ENCODE assay signal across 9 cellular contexts in the genomic region with DNA sequence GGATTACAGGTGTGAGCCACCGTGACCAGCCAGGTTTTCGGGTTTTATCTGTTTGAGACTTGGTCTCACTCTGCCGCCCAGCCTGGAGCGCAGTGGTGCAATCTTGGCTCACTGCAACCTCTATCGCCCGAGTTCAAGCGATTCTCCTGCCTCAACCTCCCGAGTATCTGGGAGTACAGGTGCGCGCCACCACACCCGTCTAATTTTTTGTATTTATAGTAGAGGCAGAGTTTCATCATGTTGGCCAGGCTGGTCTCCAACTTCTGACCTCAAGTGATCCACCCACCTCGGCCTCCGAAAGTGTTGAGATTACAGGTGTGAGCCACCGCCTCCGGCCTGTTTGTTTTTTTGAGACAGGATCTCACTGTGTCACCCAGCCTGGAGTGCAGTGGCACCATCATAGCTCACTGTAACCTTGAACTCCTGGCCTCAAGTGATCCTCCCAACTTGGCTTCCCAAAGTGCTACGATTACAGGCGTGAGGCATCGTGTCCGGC. TPM values are rescaled to one million over a fixed set of nuclear protein-coding genes. Genes with fewer than 3 reads are reported as not detected.
DNase-seq lines count a peak whose midpoint lies in the region; ATAC-seq, FAIRE-seq and TF ChIP-seq lines count a peak whose summit lies in the region.
"Not testable (repeated sequence)": the region's sequence is repeated elsewhere in the genome, so short reads cannot be mapped to it uniquely, and the experiment has no call there.
"Had no signal": no experiment of that assay in that cellular context is flagged by ENCODE, and none has a peak within 500 bp of the region (broad histone marks: within the 10 kb centered on the region; RNA-seq: fewer than 3 reads in every experiment).

No MANE protein-coding gene starts in this region.

- H4K8ac ChIP-seq in IMR-90 (ENCODE audit: low read depth in 2 of 2, low read length in 2 of 2), result peak overlapping the region; percentile 89 to 95

- not testable (repeated sequence) for TF ChIP-seq POLR2A in IMR-90 (IDR thresholded peaks at IDR 0.05; ENCODE audit: low read depth, low read length); HepG2 (IDR thresholded peaks at IDR 0.05; ENCODE audit: insufficient read depth in 1 of 2, low read depth in 2 of 2, low read length in 2 of 2)

- in situ Hi-C loops in IMR-90 (cut with MboI; ENCODE audit: low sequenced_read_pairs); astrocyte of the spinal cord (cut with HindIII; ENCODE audit: low sequenced_read_pairs): not testable (repeated sequence)
- in situ Hi-C loops in HepG2 (cut with HindIII; ENCODE audit: extremely low pct_ligation_motif_present, low pct_unique_long_range_greater_than_20kb), result loop anchor here (5.0 kb wide), 1 partner anchor 35 kb away; no protein-coding TSS in a partner anchor

- peak overlapping the region; percentile 92 for H3K4ac ChIP-seq in IMR-90 (ENCODE audit: low read depth, low read length)

- CTCF ChIA-PET in IMR-90 (lab: Yijun Ruan, JAX); HepG2 (lab: Yijun Ruan, JAX; ENCODE audit: low intra/inter-chr PET ratio, low total read pairs): not testable (repeated sequence)

- H3K23ac ChIP-seq in IMR-90 (ENCODE audit: low read depth, low read length), result peak overlapping the region; percentile 92

- POLR2A ChIA-PET in IMR-90 (lab: Charles Lee; ENCODE audit: unreplicated experiment), result not testable (repeated sequence)
- POLR2A ChIA-PET in HepG2 (lab: Yijun Ruan, JAX), result interaction anchor here (0.8 to 3.0 kb wide), 10 partner anchors 9 to 74 kb away, joined by 3 to 12 read pairs (median 6); a partner anchor contains a TSS

- peak overlapping the region; percentile 90 for H3K4me3 Mint-ChIP-seq in osteocyte (ENCODE audit: unreplicated experiment)

- peak overlapping the region; percentile 89 for H4K5ac ChIP-seq in IMR-90 (ENCODE audit: low read depth, low read length)

- not testable (repeated sequence) for H2BK20ac ChIP-seq in IMR-90 (ENCODE audit: low read depth, low read length)

- H2BK120ac ChIP-seq in IMR-90 (ENCODE audit: low read depth, low read length), result peak overlapping the region; percentile 69

- TF ChIP-seq RAD21 in IMR-90 (IDR thresholded peaks at IDR 0.05; ENCODE audit: low read length); HepG2 (CRISPR knock-in tag; IDR thresholded peaks at IDR 0.05): not testable (repeated sequence)

- peak overlapping the region; percentile 92; the same call in 1 of the 2 replicates for H3K56ac ChIP-seq in IMR-90 (ENCODE audit: extremely low read depth, insufficient read depth, low read length)

- BruUV-seq in IMR-90 (replicated peaks; lab: Mats Ljungman, UMichigan); HepG2 (replicated peaks; lab: Mats Ljungman, UMichigan): not testable (repeated sequence)

- H3K9me3 Mint-ChIP-seq in osteocyte (ENCODE audit: unreplicated experiment), result not testable (repeated sequence)

- peak overlapping the region; percentile 100 for H2AFZ ChIP-seq in IMR-90 (replicated peaks; ENCODE audit: low read length, poor library complexity)
- peak overlapping the region; percentile 71 for H2AFZ ChIP-seq in HepG2 (ENCODE audit: low read length)

- H3K4me1 Mint-ChIP-seq in osteocyte (ENCODE audit: unreplicated experiment), result not testable (repeated sequence)

- not testable (repeated sequence) for H3K27me3 ChIP-seq in IMR-90 (ENCODE audit: control insufficient read depth, insufficient read depth, low read length); WERI-Rb-1 (ENCODE audit: insufficient read depth, low read depth, severe bottlenecking); esophagus (ENCODE audit: control insufficient read depth in 1 of 2, insufficient read depth in 2 of 2, low read length in 2 of 2); HepG2 (ENCODE audit: control insufficient read depth in 1 of 2, insufficient read depth in 2 of 2, low read length in 2 of 2)

- not testable (repeated sequence) for DNase-seq in IMR-90; WERI-Rb-1; astrocyte of the spinal cord (ENCODE audit: low read depth, low spot score); osteocyte (ENCODE audit: extremely low spot score, unreplicated experiment); substantia nigra (lab: John Stamatoyannopoulos, UW)
- peak; percentile 50 for DNase-seq in HepG2 (ENCODE audit: low spot score)

- not testable (repeated sequence) for H3K18ac ChIP-seq in IMR-90 (ENCODE audit: low read depth, low read length)

- 96% methylated on average over 9 of the region's 19 CpGs; no CpG with 5 or more reads in 1 of the 2 experiments for WGBS in IMR-90 (ENCODE audit: extremely low coverage in 2 of 2, insufficient read length in 1 of 2), 2 experiments
- WGBS in esophagus, 2 donors, result 71 to 72% methylated on average over 19 of the region's 19 CpGs
- 48% methylated on average over 19 of the region's 19 CpGs for WGBS in HepG2 (ENCODE audit: low lambda C conversion rate)

- peak overlapping the region; percentile 90 for H3K9ac ChIP-seq in IMR-90 (ENCODE audit: low read depth, low read length)
- peak overlapping the region; percentile 97 for H3K9ac ChIP-seq in HepG2 (ENCODE audit: insufficient read depth, low read depth, low read length)

- H3K4me2 ChIP-seq in IMR-90 (ENCODE audit: low read depth, low read length) (peak overlapping the region; percentile 87), HepG2 (ENCODE audit: low read depth, low read length) (peak overlapping the region; percentile 93)

- H2AK9ac ChIP-seq in IMR-90 (replicated peaks; ENCODE audit: low read depth, low read length, poor library complexity), result peak overlapping the region; percentile 95

- H3K27ac ChIP-seq in C4-2B, result peak overlapping the region; percentile 86
- peak overlapping the region; percentile 80 for H3K27ac ChIP-seq in IMR-90 (ENCODE audit: insufficient read depth, low read length)
- H3K27ac ChIP-seq in WERI-Rb-1, result peak overlapping the region; percentile 79; the same call in 1 of the 2 replicates
- peak overlapping the region; percentile 82 to 90 for H3K27ac ChIP-seq in esophagus (ENCODE audit: low read depth in 2 of 2, low read length in 1 of 2)
- H3K27ac ChIP-seq in HepG2 (ENCODE audit: extremely low read length, insufficient read depth, low read length), result peak overlapping the region; percentile 85
- H3K27ac ChIP-seq in substantia nigra (ENCODE audit: low read depth, low read length, poor library complexity, severe bottlenecking), result peak overlapping the region; percentile 92

- H3K9me3 ChIP-seq in IMR-90 (ENCODE audit: control insufficient read depth, insufficient read depth, low read length); WERI-Rb-1 (ENCODE audit: severe bottlenecking); esophagus (ENCODE audit: control insufficient read depth in 2 of 2, insufficient read depth in 1 of 2, low read depth in 1 of 2, low read length in 1 of 2); HepG2 (ENCODE audit: low read length): not testable (repeated sequence)

- not testable (repeated sequence) for TF ChIP-seq CTCF in C4-2B (conservative IDR thresholded peaks at IDR 0.05); IMR-90 (conservative IDR thresholded peaks at IDR 0.05; ENCODE audit: low read depth, low read length); WERI-Rb-1 (IDR thresholded peaks at IDR 0.05; ENCODE audit: low read depth, low read length); astrocyte of the spinal cord (IDR thresholded peaks at IDR 0.05; ENCODE audit: low read depth, low read length); HepG2 (CRISPR knock-in tag; IDR thresholded peaks at IDR 0.05); osteocyte (IDR thresholded peaks at IDR 0.05)

- ATAC-seq in IMR-90 (ENCODE audit: low read depth), result not testable (repeated sequence)
- ATAC-seq in HepG2, result peak; percentile 30

- peak overlapping the region; percentile 65 for H4K91ac ChIP-seq in IMR-90 (ENCODE audit: insufficient read depth, low read depth, low read length)

- intact Hi-C loops in IMR-90 (cut with micrococcal nuclease); HepG2 (cut with micrococcal nuclease; ENCODE audit: unreplicated experiment): not testable (repeated sequence)

- not testable (repeated sequence) for H4K20me1 ChIP-seq in IMR-90 (ENCODE audit: insufficient read depth, low read length); HepG2 (ENCODE audit: insufficient read depth, low read length)

- peak overlapping the region; percentile 88 for H3K27ac Mint-ChIP-seq in osteocyte (ENCODE audit: unreplicated experiment)

- peak overlapping the region; percentile 75 for H3K4me3 ChIP-seq in IMR-90 (ENCODE audit: insufficient read depth, low read depth, low read length)
- H3K4me3 ChIP-seq in WERI-Rb-1 (ENCODE audit: low read depth, low read length), result not testable (repeated sequence)
- peak overlapping the region; percentile 97 for H3K4me3 ChIP-seq in astrocyte of the spinal cord (ENCODE audit: low read depth, low read length)
- H3K4me3 ChIP-seq in esophagus (ENCODE audit: low read depth in 1 of 2, low read length in 2 of 2), result peak overlapping the region; percentile 89 to 94
- H3K4me3 ChIP-seq in HepG2 (replicated peaks in 1 of 3; ENCODE audit: insufficient read depth in 1 of 3, low read depth in 2 of 3, low read length in 3 of 3), result peak overlapping the region; percentile 69 to 98 (median 90)

- peak overlapping the region; percentile 40; the same call in 1 of the 3 replicates for H2BK15ac ChIP-seq in IMR-90 (ENCODE audit: low read depth, low read length)

- H3K36me3 Mint-ChIP-seq in osteocyte (ENCODE audit: unreplicated experiment), result not testable (repeated sequence)

- FAIRE-seq in HepG2 (lab: Jason Lieb, UNC), result peak; percentile 83

- peak overlapping the region; percentile 98 for H3K14ac ChIP-seq in IMR-90 (replicated peaks; ENCODE audit: low read depth, low read length)

- H3K4me1 ChIP-seq in IMR-90 (ENCODE audit: control insufficient read depth, insufficient read depth, low read length); esophagus (ENCODE audit: control insufficient read depth in 2 of 2, insufficient read depth in 2 of 2, low read length in 1 of 2): not testable (repeated sequence)
- H3K4me1 ChIP-seq in HepG2 (ENCODE audit: insufficient read depth, low read length), result peaks cover 40% of the 10 kb centered on the region

- dilution Hi-C loops in IMR-90 (cut with HindIII; ENCODE audit: low sequenced_read_pairs, unreplicated experiment), result not testable (repeated sequence)

- peak overlapping the region; percentile 92 for H2BK5ac ChIP-seq in IMR-90 (ENCODE audit: low read depth, low read length, poor library complexity, severe bottlenecking)

- peak overlapping the region; percentile 91 for H2AK5ac ChIP-seq in IMR-90 (ENCODE audit: low read depth, low read length)

- TF ChIP-seq EP300 in HepG2 (IDR thresholded peaks at IDR 0.05; ENCODE audit: low read depth in 2 of 2, low read length in 2 of 2); HepG2 (CRISPR knock-in tag; IDR thresholded peaks at IDR 0.05; ENCODE audit: borderline replicate concordance): not testable (repeated sequence)

- not testable (repeated sequence) for H3K27me3 Mint-ChIP-seq in osteocyte (ENCODE audit: unreplicated experiment)

- not testable (repeated sequence) for H3K9me1 ChIP-seq in IMR-90 (ENCODE audit: insufficient read depth, low read length)

- H3K79me2 ChIP-seq in HepG2 (ENCODE audit: insufficient read depth, low read length), result peaks cover 13% of the 10 kb centered on the region

- H3K36me3 ChIP-seq in IMR-90 (ENCODE audit: control insufficient read depth, insufficient read depth, low read length); HepG2 (replicated peaks in 1 of 2; ENCODE audit: control insufficient read depth in 1 of 2, insufficient read depth in 2 of 2, low read length in 2 of 2): not testable (repeated sequence)
- H3K36me3 ChIP-seq in WERI-Rb-1, result peaks cover 29% of the 10 kb centered on the region
- peaks cover 0 to 15% of the 10 kb centered on the region in 2 donors for H3K36me3 ChIP-seq in esophagus (ENCODE audit: control insufficient read depth in 2 of 2, insufficient read depth in 2 of 2, low read length in 1 of 2)

- peaks cover 11 to 29% of the 10 kb centered on the region in 2 experiments for H3K79me1 ChIP-seq in IMR-90 (ENCODE audit: low read depth in 1 of 2, low read length in 2 of 2)

RNA-seq across cellular contexts. Expression of a gene that starts 0.9 kb away (rescaled TPM):
- total RNA-seq in IMR-90 (2012; rRNA removed) (47.8 and 58.4 TPM in 2 replicates), HepG2 (2016; rRNA removed; fragmentation: Illumina TruSeq; extraction: Trizol) (35.3 and 54.8 TPM in 2 replicates), osteocyte (42.7 and 49.5 TPM in 2 replicates)
- polyA plus RNA-seq in IMR-90 (2012; rRNA removed) (50.7 and 55.3 TPM in 2 replicates), esophagus (10 to 100 TPM; 79.6 to 85.9 TPM), HepG2 (2011; rRNA removed) (52.9 and 59.2 TPM in 2 replicates)
- 63.7 and 69.8 TPM in 2 replicates for polyA plus RNA-seq in IMR-90 (2012; cell fraction: cytosol; rRNA removed)
- 106 and 200 TPM in 2 replicates for polyA plus RNA-seq in IMR-90 (2012; cell fraction: nucleus; rRNA removed; ENCODE audit: low replicate concordance)
- 168 and 174 TPM in 2 replicates for total RNA-seq in HepG2 (2016; cell fraction: cytosol; rRNA removed; fragmentation: Illumina TruSeq; extraction: Trizol; ENCODE audit: low read depth)
- total RNA-seq in HepG2 (2016; cell fraction: insoluble cytoplasmic fraction; rRNA removed; fragmentation: Illumina TruSeq; extraction: Trizol), result 32.3 and 55.5 TPM in 2 replicates
- 208 and 210 TPM in 2 replicates for total RNA-seq in HepG2 (2016; cell fraction: membrane; rRNA removed; fragmentation: Illumina TruSeq; extraction: Trizol)
- total RNA-seq in HepG2 (2016; cell fraction: nucleus; rRNA removed; fragmentation: Illumina TruSeq; extraction: Trizol), result 30.9 and 37.1 TPM in 2 replicates
- 53.5 and 73.0 TPM in 2 replicates for polyA plus RNA-seq in HepG2 (2011; cell fraction: cytosol; rRNA removed)
- polyA plus RNA-seq in HepG2 (2011; cell fraction: nucleus; rRNA removed), result 93.3 and 107 TPM in 2 replicates
- 29.0 and 33.0 TPM in 2 replicates for polyA plus RNA-seq in HepG2 (2012)
- 249 TPM in 2 replicates for polyA plus RNA-seq in HepG2 (2016; cell fraction: cytosol; fragmentation: Illumina TruSeq; extraction: Trizol; ENCODE audit: low read depth)
- 40.0 and 51.3 TPM in 2 replicates for polyA plus RNA-seq in HepG2 (2016; cell fraction: insoluble cytoplasmic fraction; fragmentation: Illumina TruSeq; extraction: Trizol; ENCODE audit: low read depth)
- 229 and 244 TPM in 2 replicates for polyA plus RNA-seq in HepG2 (2016; cell fraction: membrane; fragmentation: Illumina TruSeq; extraction: Trizol; ENCODE audit: low read depth)
- polyA plus RNA-seq in HepG2 (2016; cell fraction: nucleus; fragmentation: Illumina TruSeq; extraction: Trizol; ENCODE audit: insufficient read depth, low read depth), result 58.6 and 65.2 TPM in 2 replicates
- polyA minus RNA-seq in HepG2 (2011; rRNA and poly(A)+ RNA removed; ENCODE audit: low replicate concordance), result 70.8 and 120 TPM in 2 replicates
- polyA minus RNA-seq in HepG2 (2011; cell fraction: cytosol; rRNA and poly(A)+ RNA removed), result 23.5 and 24.7 TPM in 2 replicates
- 27.9 and 33.3 TPM in 2 replicates for polyA minus RNA-seq in HepG2 (2011; cell fraction: nucleus; rRNA and poly(A)+ RNA removed)

RNA-seq across cellular contexts. Expression of a gene that starts 10.1 kb away (rescaled TPM):
- not detected in 2 replicates for total RNA-seq in IMR-90 (2012; rRNA removed)
- polyA plus RNA-seq in IMR-90 (2012; rRNA removed), result 0.14 and 0.24 TPM in 2 replicates
- 0.18 and 0.41 TPM in 2 replicates for polyA plus RNA-seq in IMR-90 (2012; cell fraction: cytosol; rRNA removed)
- 2.5 and 7.4 TPM in 2 replicates for polyA plus RNA-seq in IMR-90 (2012; cell fraction: nucleus; rRNA removed; ENCODE audit: low replicate concordance)
- polyA plus RNA-seq in esophagus, result 1 to 10 TPM; 6.2 to 6.5 TPM
- 0.46 and 0.60 TPM in 2 replicates for total RNA-seq in HepG2 (2016; rRNA removed; fragmentation: Illumina TruSeq; extraction: Trizol)
- total RNA-seq in HepG2 (2016; cell fraction: cytosol; rRNA removed; fragmentation: Illumina TruSeq; extraction: Trizol; ENCODE audit: low read depth), result not detected in 2 replicates
- total RNA-seq in HepG2 (2016; cell fraction: insoluble cytoplasmic fraction; rRNA removed; fragmentation: Illumina TruSeq; extraction: Trizol), result 0.19 and 0.25 TPM in 2 replicates
- total RNA-seq in HepG2 (2016; cell fraction: membrane; rRNA removed; fragmentation: Illumina TruSeq; extraction: Trizol), result not detected in 2 replicates
- 0.40 and 0.53 TPM in 2 replicates for total RNA-seq in HepG2 (2016; cell fraction: nucleus; rRNA removed; fragmentation: Illumina TruSeq; extraction: Trizol)
- 0.56 and 0.70 TPM in 2 replicates for polyA plus RNA-seq in HepG2 (2011; rRNA removed)
- polyA plus RNA-seq in HepG2 (2011; cell fraction: cytosol; rRNA removed), result 0.08 and 0.63 TPM in 2 replicates
- polyA plus RNA-seq in HepG2 (2011; cell fraction: nucleus; rRNA removed), result 12.4 and 18.9 TPM in 2 replicates
- 0.19 TPM in 1 of 2 replicates, not detected in the other for polyA plus RNA-seq in HepG2 (2012)
- polyA plus RNA-seq in HepG2 (2016; cell fraction: cytosol; fragmentation: Illumina TruSeq; extraction: Trizol; ENCODE audit: low read depth), result 0.18 TPM in 1 of 2 replicates, not detected in the other
- 0.21 and 0.26 TPM in 2 replicates for polyA plus RNA-seq in HepG2 (2016; cell fraction: insoluble cytoplasmic fraction; fragmentation: Illumina TruSeq; extraction: Trizol; ENCODE audit: low read depth)
- 0.16 TPM in 1 of 2 replicates, not detected in the other for polyA plus RNA-seq in HepG2 (2016; cell fraction: membrane; fragmentation: Illumina TruSeq; extraction: Trizol; ENCODE audit: low read depth)
- 1.9 and 2.3 TPM in 2 replicates for polyA plus RNA-seq in HepG2 (2016; cell fraction: nucleus; fragmentation: Illumina TruSeq; extraction: Trizol; ENCODE audit: insufficient read depth, low read depth)
- 0.58 and 1.1 TPM in 2 replicates for polyA minus RNA-seq in HepG2 (2011; rRNA and poly(A)+ RNA removed; ENCODE audit: low replicate concordance)
- polyA minus RNA-seq in HepG2 (2011; cell fraction: cytosol; rRNA and poly(A)+ RNA removed), result not detected in 2 replicates
- 0.90 and 0.99 TPM in 2 replicates for polyA minus RNA-seq in HepG2 (2011; cell fraction: nucleus; rRNA and poly(A)+ RNA removed)
- 0.89 and 1.2 TPM in 2 replicates for total RNA-seq in osteocyte

RNA-seq across cellular contexts. Expression of a gene that starts 11.9 kb away (rescaled TPM):
- total RNA-seq in IMR-90 (2012; rRNA removed) (under 0.01 TPM in 2 replicates), HepG2 (2016; rRNA removed; fragmentation: Illumina TruSeq; extraction: Trizol) (not detected in 2 replicates), osteocyte (0.24 and 0.27 TPM in 2 replicates)
- polyA plus RNA-seq in IMR-90 (2012; rRNA removed) (0.23 and 0.32 TPM in 2 replicates), esophagus (under 1 TPM; 0.21 to 0.29 TPM), HepG2 (2011; rRNA removed) (0.01 TPM in 1 of 2 replicates, not detected in the other)
- polyA plus RNA-seq in IMR-90 (2012; cell fraction: cytosol; rRNA removed), result 0.09 and 0.19 TPM in 2 replicates
- 1.1 and 2.8 TPM in 2 replicates for polyA plus RNA-seq in IMR-90 (2012; cell fraction: nucleus; rRNA removed; ENCODE audit: low replicate concordance)
- total RNA-seq in HepG2 (2016; cell fraction: cytosol; rRNA removed; fragmentation: Illumina TruSeq; extraction: Trizol; ENCODE audit: low read depth), result not detected in 2 replicates
- total RNA-seq in HepG2 (2016; cell fraction: insoluble cytoplasmic fraction; rRNA removed; fragmentation: Illumina TruSeq; extraction: Trizol), result not detected in 2 replicates
- not detected in 2 replicates for total RNA-seq in HepG2 (2016; cell fraction: membrane; rRNA removed; fragmentation: Illumina TruSeq; extraction: Trizol)
- total RNA-seq in HepG2 (2016; cell fraction: nucleus; rRNA removed; fragmentation: Illumina TruSeq; extraction: Trizol), result not detected in 2 replicates
- 0.01 TPM in 1 of 2 replicates, not detected in the other for polyA plus RNA-seq in HepG2 (2011; cell fraction: cytosol; rRNA removed)
- not detected in 2 replicates for polyA plus RNA-seq in HepG2 (2011; cell fraction: nucleus; rRNA removed)
- polyA plus RNA-seq in HepG2 (2012), result 0.04 TPM in 1 of 2 replicates, not detected in the other
- not detected in 2 replicates for polyA plus RNA-seq in HepG2 (2016; cell fraction: cytosol; fragmentation: Illumina TruSeq; extraction: Trizol; ENCODE audit: low read depth)
- polyA plus RNA-seq in HepG2 (2016; cell fraction: insoluble cytoplasmic fraction; fragmentation: Illumina TruSeq; extraction: Trizol; ENCODE audit: low read depth), result not detected in 2 replicates
- polyA plus RNA-seq in HepG2 (2016; cell fraction: membrane; fragmentation: Illumina TruSeq; extraction: Trizol; ENCODE audit: low read depth), result not detected in 2 replicates
- not detected in 2 replicates for polyA plus RNA-seq in HepG2 (2016; cell fraction: nucleus; fragmentation: Illumina TruSeq; extraction: Trizol; ENCODE audit: insufficient read depth, low read depth)
- polyA minus RNA-seq in HepG2 (2011; rRNA and poly(A)+ RNA removed; ENCODE audit: low replicate concordance), result 0.05 and 0.12 TPM in 2 replicates
- polyA minus RNA-seq in HepG2 (2011; cell fraction: cytosol; rRNA and poly(A)+ RNA removed), result not detected in 2 replicates
- not detected in 2 replicates for polyA minus RNA-seq in HepG2 (2011; cell fraction: nucleus; rRNA and poly(A)+ RNA removed)

RNA-seq across cellular contexts. Expression of a gene that starts 15.9 kb away (rescaled TPM):
- 76.4 and 79.4 TPM in 2 replicates for total RNA-seq in IMR-90 (2012; rRNA removed)
- 138 and 151 TPM in 2 replicates for polyA plus RNA-seq in IMR-90 (2012; rRNA removed)
- 81.3 and 148 TPM in 2 replicates for polyA plus RNA-seq in IMR-90 (2012; cell fraction: cytosol; rRNA removed)
- polyA plus RNA-seq in IMR-90 (2012; cell fraction: nucleus; rRNA removed; ENCODE audit: low replicate concordance), result 81.7 and 240 TPM in 2 replicates
- polyA plus RNA-seq in esophagus, result 100 to 1,000 TPM in 1 of 2 donors, 10 to 100 TPM in 1; 70.7 to 114 TPM
- 32.2 and 32.9 TPM in 2 replicates for total RNA-seq in HepG2 (2016; rRNA removed; fragmentation: Illumina TruSeq; extraction: Trizol)
- 9.3 and 11.4 TPM in 2 replicates for total RNA-seq in HepG2 (2016; cell fraction: cytosol; rRNA removed; fragmentation: Illumina TruSeq; extraction: Trizol; ENCODE audit: low read depth)
- total RNA-seq in HepG2 (2016; cell fraction: insoluble cytoplasmic fraction; rRNA removed; fragmentation: Illumina TruSeq; extraction: Trizol), result 29.5 and 35.9 TPM in 2 replicates
- total RNA-seq in HepG2 (2016; cell fraction: membrane; rRNA removed; fragmentation: Illumina TruSeq; extraction: Trizol), result 14.1 and 14.3 TPM in 2 replicates
- total RNA-seq in HepG2 (2016; cell fraction: nucleus; rRNA removed; fragmentation: Illumina TruSeq; extraction: Trizol), result 26.1 and 28.4 TPM in 2 replicates
- polyA plus RNA-seq in HepG2 (2011; rRNA removed), result 33.8 and 48.8 TPM in 2 replicates
- 33.9 and 59.2 TPM in 2 replicates for polyA plus RNA-seq in HepG2 (2011; cell fraction: cytosol; rRNA removed)
- polyA plus RNA-seq in HepG2 (2011; cell fraction: nucleus; rRNA removed), result 96.0 and 115 TPM in 2 replicates
- 16.2 and 31.3 TPM in 2 replicates for polyA plus RNA-seq in HepG2 (2012)
- polyA plus RNA-seq in HepG2 (2016; cell fraction: cytosol; fragmentation: Illumina TruSeq; extraction: Trizol; ENCODE audit: low read depth), result 11.3 TPM in 2 replicates
- 45.3 and 48.2 TPM in 2 replicates for polyA plus RNA-seq in HepG2 (2016; cell fraction: insoluble cytoplasmic fraction; fragmentation: Illumina TruSeq; extraction: Trizol; ENCODE audit: low read depth)
- polyA plus RNA-seq in HepG2 (2016; cell fraction: membrane; fragmentation: Illumina TruSeq; extraction: Trizol; ENCODE audit: low read depth), result 12.1 and 13.6 TPM in 2 replicates
- polyA plus RNA-seq in HepG2 (2016; cell fraction: nucleus; fragmentation: Illumina TruSeq; extraction: Trizol; ENCODE audit: insufficient read depth, low read depth), result 59.2 and 60.1 TPM in 2 replicates
- polyA minus RNA-seq in HepG2 (2011; rRNA and poly(A)+ RNA removed; ENCODE audit: low replicate concordance), result 100 and 106 TPM in 2 replicates
- polyA minus RNA-seq in HepG2 (2011; cell fraction: cytosol; rRNA and poly(A)+ RNA removed), result 27.3 and 29.6 TPM in 2 replicates
- 16.3 and 29.5 TPM in 2 replicates for polyA minus RNA-seq in HepG2 (2011; cell fraction: nucleus; rRNA and poly(A)+ RNA removed)
- 114 and 116 TPM in 2 replicates for total RNA-seq in osteocyte

RNA-seq across cellular contexts. Expression of a gene that starts 23.5 kb away (rescaled TPM):
- total RNA-seq in IMR-90 (2012; rRNA removed), result under 0.01 and 0.18 TPM in 2 replicates
- polyA plus RNA-seq in IMR-90 (2012; rRNA removed), result 0.07 and 0.11 TPM in 2 replicates
- 0.09 and 0.12 TPM in 2 replicates for polyA plus RNA-seq in IMR-90 (2012; cell fraction: cytosol; rRNA removed)
- 0.44 and 0.94 TPM in 2 replicates for polyA plus RNA-seq in IMR-90 (2012; cell fraction: nucleus; rRNA removed; ENCODE audit: low replicate concordance)
- polyA plus RNA-seq in esophagus, result 1 to 10 TPM; 3.9 to 6.2 TPM
- 0.81 and 1.0 TPM in 2 replicates for total RNA-seq in HepG2 (2016; rRNA removed; fragmentation: Illumina TruSeq; extraction: Trizol)
- 0.44 and 0.81 TPM in 2 replicates for total RNA-seq in HepG2 (2016; cell fraction: cytosol; rRNA removed; fragmentation: Illumina TruSeq; extraction: Trizol; ENCODE audit: low read depth)
- total RNA-seq in HepG2 (2016; cell fraction: insoluble cytoplasmic fraction; rRNA removed; fragmentation: Illumina TruSeq; extraction: Trizol), result 0.92 and 1.1 TPM in 2 replicates
- 0.45 and 0.59 TPM in 2 replicates for total RNA-seq in HepG2 (2016; cell fraction: membrane; rRNA removed; fragmentation: Illumina TruSeq; extraction: Trizol)
- total RNA-seq in HepG2 (2016; cell fraction: nucleus; rRNA removed; fragmentation: Illumina TruSeq; extraction: Trizol), result 0.50 and 0.84 TPM in 2 replicates
- polyA plus RNA-seq in HepG2 (2011; rRNA removed), result 1.8 and 2.8 TPM in 2 replicates
- 1.3 and 2.7 TPM in 2 replicates for polyA plus RNA-seq in HepG2 (2011; cell fraction: cytosol; rRNA removed)
- 26.5 and 39.6 TPM in 2 replicates for polyA plus RNA-seq in HepG2 (2011; cell fraction: nucleus; rRNA removed)
- 0.97 and 2.1 TPM in 2 replicates for polyA plus RNA-seq in HepG2 (2012)
- 0.19 and 0.28 TPM in 2 replicates for polyA plus RNA-seq in HepG2 (2016; cell fraction: cytosol; fragmentation: Illumina TruSeq; extraction: Trizol; ENCODE audit: low read depth)
- 0.60 and 1.1 TPM in 2 replicates for polyA plus RNA-seq in HepG2 (2016; cell fraction: insoluble cytoplasmic fraction; fragmentation: Illumina TruSeq; extraction: Trizol; ENCODE audit: low read depth)
- 0.57 and 0.73 TPM in 2 replicates for polyA plus RNA-seq in HepG2 (2016; cell fraction: membrane; fragmentation: Illumina TruSeq; extraction: Trizol; ENCODE audit: low read depth)
- 2.9 and 3.4 TPM in 2 replicates for polyA plus RNA-seq in HepG2 (2016; cell fraction: nucleus; fragmentation: Illumina TruSeq; extraction: Trizol; ENCODE audit: insufficient read depth, low read depth)
- 2.2 TPM in 1 of 2 replicates, not detected in the other for polyA minus RNA-seq in HepG2 (2011; rRNA and poly(A)+ RNA removed; ENCODE audit: low replicate concordance)
- 0.59 and 0.88 TPM in 2 replicates for polyA minus RNA-seq in HepG2 (2011; cell fraction: cytosol; rRNA and poly(A)+ RNA removed)
- polyA minus RNA-seq in HepG2 (2011; cell fraction: nucleus; rRNA and poly(A)+ RNA removed), result 2.3 and 3.4 TPM in 2 replicates
- not detected in 2 replicates for total RNA-seq in osteocyte
- total RNA-seq: myocyte had no signal
